In genomic region chr4:145625677-145626622, GRCh38 we compare ENCODE assay signal across 29 cellular contexts. TPM values are rescaled to one million over a fixed set of nuclear protein-coding genes. Genes with fewer than 3 reads are reported as not detected.
DNase-seq lines count a peak whose midpoint lies in the region; ATAC-seq and TF ChIP-seq lines count a peak whose summit lies in the region.
"Had no signal": no experiment of that assay in that cellular context is flagged by ENCODE, and none has a peak within 500 bp of the region (broad histone marks: within the 10 kb centered on the region; RNA-seq: fewer than 3 reads in every experiment).

No MANE protein-coding gene starts in this region.

- H3K9me3 ChIP-seq in CD4-positive, alpha-beta memory T cell (ENCODE audit: control insufficient read depth in 1 of 2, low read length in 2 of 2): no peaks in the 10 kb centered on the region
- H3K9me3 ChIP-seq in mucosa of descending colon: no peaks in the 10 kb centered on the region
- H3K9me3 ChIP-seq: SJSA1 had no signal

- DNase-seq in CD4-positive, alpha-beta memory T cell: no peak
- DNase-seq in NCI-H524 treated with DMSO at 0.1 percent for 48 hours (lab: John Stamatoyannopoulos, UW) (peak; percentile 13), mucosa of descending colon (no peak), T-helper 2 cell (no peak), GM23338 (ENCODE audit: low spot score) (no peak)
- DNase-seq: activated CD4-positive, CD25-positive, alpha-beta regulatory T cell treated with anti-CD3 and anti-CD28 coated beads, Interleukin-2, amount 50 U/mL, for 72 hours; activated gamma-delta T cell; anterior cingulate cortex; C1 segment of cervical spinal cord; HCEC 1CT; hippocampal formation; KBM-7; kidney glomerular epithelial cell; NCI-H1092 treated with DMSO at 0.1 percent for 48 hours; NCI-H2107; NCI-H69; stimulated activated naive CD4-positive, alpha-beta T cell treated with Interleukin-2 at 50 U/mL for 16 hours had no signal

- peaks cover 8% of the 10 kb centered on the region for H3K4me1 ChIP-seq in CD4-positive, alpha-beta memory T cell (ENCODE audit: insufficient read depth, low read length)
- H3K4me1 ChIP-seq in mucosa of descending colon (ENCODE audit: low read depth): no peaks in the 10 kb centered on the region
- H3K4me1 ChIP-seq in GM23338 (ENCODE audit: insufficient read depth): peaks cover 2% of the 10 kb centered on the region; the same call in 1 of the 2 replicates

- no peaks in the 10 kb centered on the region for H3F3A ChIP-seq in GM23338 (replicated peaks; ENCODE audit: low read depth)

- H3K36me3 Mint-ChIP-seq in CD4-positive, alpha-beta memory T cell: peaks cover 20 to 25% of the 10 kb centered on the region in 2 donors
- H3K36me3 Mint-ChIP-seq in GM23338 (ENCODE audit: low read depth): peaks cover 19% of the 10 kb centered on the region

- H3K27ac ChIP-seq in CD4-positive, alpha-beta memory T cell (ENCODE audit: low read depth, low read length): no peak overlapping the region
- no peak overlapping the region for H3K27ac ChIP-seq in GM23338 (ENCODE audit: low read depth)
- H3K27ac ChIP-seq: SJSA1 had no signal

- peaks cover 23 to 27% (median 25%) of the 10 kb centered on the region in 4 donors for H3K4me1 Mint-ChIP-seq in CD4-positive, alpha-beta memory T cell
- peaks cover 12% of the 10 kb centered on the region for H3K4me1 Mint-ChIP-seq in GM23338

- H3K9me2 ChIP-seq in GM23338 (ENCODE audit: insufficient read depth): peaks cover 11% of the 10 kb centered on the region; the same call in 1 of the 2 replicates

- intact Hi-C loops in CD4-positive, alpha-beta memory T cell (cut with micrococcal nuclease): no loop called here
- intact Hi-C loops in mucosa of descending colon (cut with DNase I, micrococcal nuclease): no loop called here

- no peaks in the 10 kb centered on the region for H3K27me3 ChIP-seq in CD4-positive, alpha-beta memory T cell (ENCODE audit: insufficient read depth, low read length)
- no peaks in the 10 kb centered on the region for H3K27me3 ChIP-seq in GM23338 (ENCODE audit: insufficient read depth)
- H3K27me3 ChIP-seq: SJSA1 had no signal

- ATAC-seq in GM18870 (IDR thresholded peaks at IDR 0.05; ENCODE audit: unreplicated experiment): peak; percentile 46
- ATAC-seq in HG02759 (IDR thresholded peaks at IDR 0.05; ENCODE audit: unreplicated experiment): peak; percentile 44
- no peak for ATAC-seq in mucosa of descending colon
- no peak for ATAC-seq in HG03442 (IDR thresholded peaks at IDR 0.05; ENCODE audit: unreplicated experiment)
- no peak for ATAC-seq in GM23338

- H3K79me2 ChIP-seq in GM23338 (replicated peaks; ENCODE audit: insufficient read depth): no peaks in the 10 kb centered on the region

- no peaks in the 10 kb centered on the region for H3K27me3 Mint-ChIP-seq in CD4-positive, alpha-beta memory T cell
- no peaks in the 10 kb centered on the region for H3K27me3 Mint-ChIP-seq in GM23338 (ENCODE audit: insufficient read depth, low read depth, poor library complexity)
- H3K27me3 Mint-ChIP-seq: type B pancreatic cell had no signal

- no peak overlapping the region for H3K4me3 ChIP-seq in CD4-positive, alpha-beta memory T cell (ENCODE audit: low read length in 2 of 2)
- no peak overlapping the region for H3K4me3 ChIP-seq in mucosa of descending colon
- no peak overlapping the region for H3K4me3 ChIP-seq in GM23338
- H3K4me3 ChIP-seq: SJSA1 had no signal

- H3K4me3 Mint-ChIP-seq in CD4-positive, alpha-beta memory T cell: peak overlapping the region in 2 of 8 donors; percentile 32 to 48
- H3K4me3 Mint-ChIP-seq in GM23338: no peak overlapping the region
- H3K4me3 Mint-ChIP-seq: T-helper 2 cell treated with Interferon-gamma antibody and Interleukin-4, amounts not matched to agents 5 μg/mL and 100 μg/mL, for 36 hours; type B pancreatic cell had no signal

- CTCF ChIA-PET in CD4-positive, alpha-beta memory T cell (lab: Charles Lee; ENCODE audit: partially characterized antibody): interaction anchor here (0.7 to 2.8 kb wide), 2 partner anchors 9 to 16 kb away, joined by 3 to 14 read pairs; no protein-coding TSS in a partner anchor

- H3K4me2 ChIP-seq in GM23338: no peak overlapping the region

- no peaks in the 10 kb centered on the region for H3K36me3 ChIP-seq in CD4-positive, alpha-beta memory T cell (ENCODE audit: insufficient read depth, low read length)
- no peaks in the 10 kb centered on the region for H3K36me3 ChIP-seq in mucosa of descending colon (ENCODE audit: low read depth)
- H3K36me3 ChIP-seq in GM23338 (ENCODE audit: insufficient read depth): no peaks in the 10 kb centered on the region; the same call in 1 of the 2 replicates
- H3K36me3 ChIP-seq: SJSA1 had no signal

- H3K27ac Mint-ChIP-seq in CD4-positive, alpha-beta memory T cell: peak overlapping the region in 4 of 7 donors; percentile 14 to 57 (median 48)
- H3K27ac Mint-ChIP-seq in GM23338: no peak overlapping the region
- H3K27ac Mint-ChIP-seq: T-helper 2 cell treated with Interferon-gamma antibody and Interleukin-4, amounts not matched to agents 5 μg/mL and 100 μg/mL, for 36 hours; type B pancreatic cell had no signal

- no peak for TF ChIP-seq CTCF in mucosa of descending colon (IDR thresholded peaks at IDR 0.05)
- TF ChIP-seq CTCF in GM23338 (conservative IDR thresholded peaks at IDR 0.05; ENCODE audit: low read depth in 2 of 2): no peak

- no peaks in the 10 kb centered on the region for H4K20me1 ChIP-seq in GM23338 (replicated peaks; ENCODE audit: insufficient read depth)

- H2AFZ ChIP-seq in GM23338: no peak overlapping the region

- H3K9me3 Mint-ChIP-seq in CD4-positive, alpha-beta memory T cell: peaks cover 0 to 4% (median 0%) of the 10 kb centered on the region in 8 donors
- H3K9me3 Mint-ChIP-seq in GM23338: peaks cover 10% of the 10 kb centered on the region

- POLR2A ChIA-PET in CD4-positive, alpha-beta memory T cell (lab: Charles Lee; ENCODE audit: partially characterized antibody): no interaction called here

TF ChIP-seq in GM23338, 12 proteins besides CTCF, POLR2A, EP300 and RAD21 (continues in another document):
- TF ChIP-seq CREB1 (CRISPR knock-in tag; IDR thresholded peaks at IDR 0.05; ENCODE audit: low read depth) (no peak), EZH2 (IDR thresholded peaks at IDR 0.05; ENCODE audit: low read depth, unreplicated experiment) (no peak), JUNB (IDR thresholded peaks at IDR 0.05; ENCODE audit: unreplicated experiment) (no peak), ZNF331 (CRISPR knock-in tag; IDR thresholded peaks at IDR 0.05; ENCODE audit: low read depth) (no peak), ZNF114 (CRISPR knock-in tag; IDR thresholded peaks at IDR 0.05) (no peak), POLR2AphosphoS5 (IDR thresholded peaks at IDR 0.05; ENCODE audit: low read depth) (no peak), NANOG (IDR thresholded peaks at IDR 0.05; ENCODE audit: borderline replicate concordance) (no peak)
- TF ChIP-seq, protein P1, sequence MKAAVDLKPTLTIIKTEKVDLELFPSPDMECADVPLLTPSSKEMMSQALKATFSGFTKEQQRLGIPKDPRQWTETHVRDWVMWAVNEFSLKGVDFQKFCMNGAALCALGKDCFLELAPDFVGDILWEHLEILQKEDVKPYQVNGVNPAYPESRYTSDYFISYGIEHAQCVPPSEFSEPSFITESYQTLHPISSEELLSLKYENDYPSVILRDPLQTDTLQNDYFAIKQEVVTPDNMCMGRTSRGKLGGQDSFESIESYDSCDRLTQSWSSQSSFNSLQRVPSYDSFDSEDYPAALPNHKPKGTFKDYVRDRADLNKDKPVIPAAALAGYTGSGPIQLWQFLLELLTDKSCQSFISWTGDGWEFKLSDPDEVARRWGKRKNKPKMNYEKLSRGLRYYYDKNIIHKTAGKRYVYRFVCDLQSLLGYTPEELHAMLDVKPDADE (IDR thresholded peaks at IDR 0.05): no peak
- TF ChIP-seq, protein P2, sequence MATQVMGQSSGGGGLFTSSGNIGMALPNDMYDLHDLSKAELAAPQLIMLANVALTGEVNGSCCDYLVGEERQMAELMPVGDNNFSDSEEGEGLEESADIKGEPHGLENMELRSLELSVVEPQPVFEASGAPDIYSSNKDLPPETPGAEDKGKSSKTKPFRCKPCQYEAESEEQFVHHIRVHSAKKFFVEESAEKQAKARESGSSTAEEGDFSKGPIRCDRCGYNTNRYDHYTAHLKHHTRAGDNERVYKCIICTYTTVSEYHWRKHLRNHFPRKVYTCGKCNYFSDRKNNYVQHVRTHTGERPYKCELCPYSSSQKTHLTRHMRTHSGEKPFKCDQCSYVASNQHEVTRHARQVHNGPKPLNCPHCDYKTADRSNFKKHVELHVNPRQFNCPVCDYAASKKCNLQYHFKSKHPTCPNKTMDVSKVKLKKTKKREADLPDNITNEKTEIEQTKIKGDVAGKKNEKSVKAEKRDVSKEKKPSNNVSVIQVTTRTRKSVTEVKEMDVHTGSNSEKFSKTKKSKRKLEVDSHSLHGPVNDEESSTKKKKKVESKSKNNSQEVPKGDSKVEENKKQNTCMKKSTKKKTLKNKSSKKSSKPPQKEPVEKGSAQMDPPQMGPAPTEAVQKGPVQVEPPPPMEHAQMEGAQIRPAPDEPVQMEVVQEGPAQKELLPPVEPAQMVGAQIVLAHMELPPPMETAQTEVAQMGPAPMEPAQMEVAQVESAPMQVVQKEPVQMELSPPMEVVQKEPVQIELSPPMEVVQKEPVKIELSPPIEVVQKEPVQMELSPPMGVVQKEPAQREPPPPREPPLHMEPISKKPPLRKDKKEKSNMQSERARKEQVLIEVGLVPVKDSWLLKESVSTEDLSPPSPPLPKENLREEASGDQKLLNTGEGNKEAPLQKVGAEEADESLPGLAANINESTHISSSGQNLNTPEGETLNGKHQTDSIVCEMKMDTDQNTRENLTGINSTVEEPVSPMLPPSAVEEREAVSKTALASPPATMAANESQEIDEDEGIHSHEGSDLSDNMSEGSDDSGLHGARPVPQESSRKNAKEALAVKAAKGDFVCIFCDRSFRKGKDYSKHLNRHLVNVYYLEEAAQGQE (IDR thresholded peaks at IDR 0.05; ENCODE audit: unreplicated experiment): no peak

RNA-seq across cellular contexts. Expression of gene MMAA, which starts 6.8 kb away (rescaled TPM):
- total RNA-seq in CD4-positive, alpha-beta memory T cell: 10 to 100 TPM; 11.8 to 12.0 TPM
- 10 to 100 TPM in 1 of 2 donors, 1 to 10 TPM in 1; 7.4 to 13.5 TPM for polyA plus RNA-seq in CD4-positive, alpha-beta memory T cell
- 10 to 100 TPM; 12.9 to 20.8 (median 18.1) TPM for total RNA-seq in mucosa of descending colon
- total RNA-seq in GM23338 (2014; rRNA removed; shearing (Covaris generic)): 4.8 and 5.9 TPM in 2 replicates
- polyA plus RNA-seq in GM23338 (2016; fragmentation: Nextera tagmentation; extraction: Ambion mirVana): 4.9 and 5.1 TPM in 2 replicates

RNA-seq across cellular contexts. Expression of gene C4orf51, which starts 54.0 kb away (rescaled TPM):
- not detected for total RNA-seq in CD4-positive, alpha-beta memory T cell
- polyA plus RNA-seq in CD4-positive, alpha-beta memory T cell: not detected
- not detected for total RNA-seq in mucosa of descending colon
- not detected in 2 replicates for total RNA-seq in GM23338 (2014; rRNA removed; shearing (Covaris generic))
- 0.71 TPM in 1 of 2 replicates, not detected in the other for polyA plus RNA-seq in GM23338 (2016; fragmentation: Nextera tagmentation; extraction: Ambion mirVana)
- total RNA-seq: A673, chondrocyte, endothelial cell of umbilical vein, fibroblast of villous mesenchyme, mesenteric fat pad, SJSA1 had no signal
- polyA plus RNA-seq: endothelial cell of umbilical vein, neural cell had no signal

Comparison
In these comparisons a context has a peak if more than half of its experiments do, and no peak if none do; other contexts are left out.
1. ATAC-seq: peak in GM18870 (single experiment) and HG02759 (single experiment); none in mucosa of descending colon (single experiment), HG03442 (single experiment) and GM23338 (single experiment).